ENCODE assay signal across 10 cellular contexts in genomic region chr2:112276954-112277353, GRCh38. TPM values are rescaled to one million over a fixed set of nuclear protein-coding genes. Genes with fewer than 3 reads are reported as not detected.
DNase-seq lines count a peak whose midpoint lies in the region; ATAC-seq and TF ChIP-seq lines count a peak whose summit lies in the region.
"Had no signal": no experiment of that assay in that cellular context is flagged by ENCODE, and none has a peak within 500 bp of the region (broad histone marks: within the 10 kb centered on the region; RNA-seq: fewer than 3 reads in every experiment).

No MANE protein-coding gene starts in this region.

- peaks cover 9% of the 10 kb centered on the region for H3K36me3 Mint-ChIP-seq in MCF 10A (ENCODE audit: insufficient read depth, unreplicated experiment)
- H3K36me3 Mint-ChIP-seq in activated T-helper 17 cell treated with anti-CD3 and anti-CD28 coated beads, Interleukin-2, amount 50 U/mL, for 72 hours (ENCODE audit: low read depth), result no peaks in the 10 kb centered on the region

- no peaks in the 10 kb centered on the region for H3K4me1 Mint-ChIP-seq in MCF 10A (ENCODE audit: insufficient read depth, unreplicated experiment)
- peaks cover 10% of the 10 kb centered on the region for H3K4me1 Mint-ChIP-seq in activated T-helper 17 cell treated with anti-CD3 and anti-CD28 coated beads, Interleukin-2, amount 50 U/mL, for 72 hours

- H3K4me1 ChIP-seq in breast epithelium (no peaks in the 10 kb centered on the region), left lung (peaks cover 8 to 12% of the 10 kb centered on the region in 2 donors), tibial artery (peaks cover 0 to 23% (median 6%) of the 10 kb centered on the region in 4 donors)
- H3K4me1 ChIP-seq: colonic mucosa had no signal

- H3K4me3 ChIP-seq in breast epithelium (peak overlapping the region in 1 of 3 donors; percentile 85), left lung (peak overlapping the region; percentile 72 to 73), tibial artery (peak overlapping the region; percentile 94 to 100)

- no peak for TF ChIP-seq POLR2A in breast epithelium (IDR thresholded peaks at IDR 0.05)

- H3K27ac Mint-ChIP-seq in MCF 10A (ENCODE audit: low read depth, unreplicated experiment), result no peak overlapping the region
- H3K27ac Mint-ChIP-seq in activated T-helper 17 cell treated with anti-CD3 and anti-CD28 coated beads, Interleukin-2, amount 50 U/mL, for 72 hours, result peak overlapping the region; percentile 93

- TF ChIP-seq CTCF in MCF 10A (IDR thresholded peaks at IDR 0.05; ENCODE audit: unreplicated experiment) (no peak), breast epithelium (IDR thresholded peaks at IDR 0.05) (no peak), left lung (IDR thresholded peaks at IDR 0.05) (no peak), tibial artery (IDR thresholded peaks at IDR 0.05) (no peak)

- H3K27me3 Mint-ChIP-seq in MCF 10A (ENCODE audit: insufficient read depth, unreplicated experiment), result no peaks in the 10 kb centered on the region
- no peaks in the 10 kb centered on the region for H3K27me3 Mint-ChIP-seq in activated T-helper 17 cell treated with anti-CD3 and anti-CD28 coated beads, Interleukin-2, amount 50 U/mL, for 72 hours

- CTCF ChIA-PET in MCF 10A (lab: Yijun Ruan, JAX), result interaction anchor here (0.7 to 1.3 kb wide), 2 partner anchors 14 to 18 kb away, joined by 3 to 6 read pairs; no protein-coding TSS in a partner anchor

- H3K36me3 ChIP-seq in breast epithelium (no peaks in the 10 kb centered on the region), left lung (no peaks in the 10 kb centered on the region), tibial artery (no peaks in the 10 kb centered on the region)
- H3K36me3 ChIP-seq: colonic mucosa had no signal

- ATAC-seq in activated T-helper 17 cell treated with anti-CD3 and anti-CD28 coated beads, Interleukin-2, amount 50 U/mL, for 72 hours (replicated peaks), result no peak
- ATAC-seq in left lung, result no peak

- POLR2A ChIA-PET in MCF 10A (lab: Yijun Ruan, JAX), result interaction anchor here (0.8 to 1.3 kb wide), 5 partner anchors 13 to 29 kb away, joined by 3 to 6 read pairs (median 4); partner anchors contain the start of gene ZC3H8

- no peak overlapping the region for H3K27ac ChIP-seq in breast epithelium
- peak overlapping the region in 1 of 2 donors; percentile 100 for H3K27ac ChIP-seq in left lung
- H3K27ac ChIP-seq in tibial artery, result peak overlapping the region; percentile 100

- H3K4me3 Mint-ChIP-seq in MCF 10A (ENCODE audit: unreplicated experiment), result peak overlapping the region; percentile 84
- H3K4me3 Mint-ChIP-seq in activated T-helper 17 cell treated with anti-CD3 and anti-CD28 coated beads, Interleukin-2, amount 50 U/mL, for 72 hours, result peak overlapping the region; percentile 86

- H3K9me3 Mint-ChIP-seq in MCF 10A (ENCODE audit: unreplicated experiment), result no peaks in the 10 kb centered on the region
- H3K9me3 Mint-ChIP-seq in activated T-helper 17 cell treated with anti-CD3 and anti-CD28 coated beads, Interleukin-2, amount 50 U/mL, for 72 hours, result no peaks in the 10 kb centered on the region

- intact Hi-C loops in MCF 10A (cut with micrococcal nuclease), result no loop called here
- intact Hi-C loops in breast epithelium (cut with DNase I; ENCODE audit: low total_unique reads), result no loop called here
- intact Hi-C loops in left lung (cut with DNase I), result no loop called here
- intact Hi-C loops in tibial artery (cut with DNase I; ENCODE audit: low total_unique reads), result loop anchor here (10.0 kb wide), 1 partner anchor 382 kb away; the partner anchor contains the start of gene MERTK

- H3K9me3 ChIP-seq in breast epithelium (no peaks in the 10 kb centered on the region), left lung (no peaks in the 10 kb centered on the region), tibial artery (no peaks in the 10 kb centered on the region)
- H3K9me3 ChIP-seq: colonic mucosa had no signal

- BruUV-seq in MCF 10A (replicated peaks; lab: Mats Ljungman, UMichigan), result no TSS peak

- H3K27me3 ChIP-seq in breast epithelium, result no peaks in the 10 kb centered on the region
- no peaks in the 10 kb centered on the region for H3K27me3 ChIP-seq in left lung
- H3K27me3 ChIP-seq in tibial artery, result no peaks in the 10 kb centered on the region
- H3K27me3 ChIP-seq: colonic mucosa had no signal

- DNase-seq in MCF 10A (ENCODE audit: unreplicated experiment) (no peak), breast epithelium (ENCODE audit: low spot score in 2 of 2) (no peak), left lung (no peak), tibial artery (no peak), globus pallidus (ENCODE audit: low spot score) (no peak), NCI-H1092 treated with DMSO at 0.1 percent for 48 hours (lab: John Stamatoyannopoulos, UW) (no peak), DMS114 treated with DMSO at 0.1 percent for 48 hours (lab: John Stamatoyannopoulos, UW; ENCODE audit: unreplicated experiment) (no peak)
- DNase-seq: activated CD4-positive, alpha-beta T cell treated with anti-CD3 and anti-CD28 coated beads, Interleukin-2, amount 50 U/mL, for 4 hours; colonic mucosa had no signal

RNA-seq across cellular contexts. Expression of gene ZC3H6, which starts 1.6 kb away (rescaled TPM):
- 16.9 and 18.6 TPM in 2 replicates for total RNA-seq in MCF 10A (2022)
- total RNA-seq in breast epithelium, result 10 to 100 TPM; 14.4 to 20.3 (median 18.2) TPM
- 10 to 100 TPM in 1 of 2 donors, 1 to 10 TPM in 1; 2.1 to 11.8 TPM for total RNA-seq in activated T-helper 17 cell treated with anti-CD3 and anti-CD28 coated beads, Interleukin-2, amount 50 U/mL, for 72 hours
- 1 to 10 TPM; 8.7 to 10.0 TPM for total RNA-seq in left lung

RNA-seq across cellular contexts. Expression of gene ZC3H8, which starts 22.1 kb away (rescaled TPM):
- total RNA-seq in MCF 10A (2022) (20.6 and 30.5 TPM in 2 replicates), breast epithelium (10 to 100 TPM; 17.0 to 38.3 (median 17.0) TPM), left lung (1 to 10 TPM; 4.5 to 6.8 TPM)
- total RNA-seq in activated T-helper 17 cell treated with anti-CD3 and anti-CD28 coated beads, Interleukin-2, amount 50 U/mL, for 72 hours, result 10 to 100 TPM; 21.2 to 29.5 TPM

Comparison
In these comparisons a context has a peak if more than half of its experiments do, and no peak if none do; other contexts are left out.
1. H3K27ac ChIP-seq: peak in tibial artery (2 of 2); none in breast epithelium (0 of 2).